In the genomic region with DNA sequence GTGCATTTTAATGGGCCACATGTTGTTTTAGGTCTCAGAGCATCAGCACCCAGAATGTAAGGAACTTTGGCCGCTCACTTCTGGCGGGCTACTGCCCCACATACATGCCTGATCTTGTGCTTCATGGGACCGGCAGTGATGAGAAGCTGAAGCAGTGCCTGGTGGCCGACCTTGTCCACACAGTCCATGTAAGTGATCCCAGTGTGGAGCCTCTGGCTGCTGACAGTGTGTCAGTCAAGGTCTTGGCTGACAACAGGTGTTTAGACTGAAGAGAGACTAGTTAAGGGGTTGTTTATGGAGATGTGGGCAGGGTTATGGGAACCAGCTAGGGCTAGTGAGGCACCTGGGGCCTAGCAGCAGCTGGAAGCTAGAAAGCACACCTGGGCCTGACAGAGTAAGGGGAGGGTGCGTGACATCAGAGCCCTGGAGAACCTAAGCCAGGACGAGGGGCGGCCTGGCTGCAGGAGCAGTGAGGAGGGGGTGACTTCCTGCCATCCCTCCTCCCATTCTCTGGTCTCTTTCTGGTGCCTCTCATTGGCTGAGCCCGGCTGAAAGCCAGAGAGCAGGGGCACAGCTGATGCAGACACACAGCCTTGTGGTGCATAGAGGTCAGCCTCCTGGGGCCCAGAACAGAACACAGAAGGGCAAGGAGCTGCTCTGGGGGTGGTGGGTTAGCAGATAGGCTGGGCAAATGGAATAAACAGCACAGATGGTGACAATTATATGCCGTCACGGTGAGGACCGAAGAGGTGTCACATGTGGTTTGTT, we compare ENCODE assay signal across 15 cellular contexts.
DNase-seq lines count a peak whose midpoint lies in the region; ATAC-seq and TF ChIP-seq lines count a peak whose summit lies in the region.
"Had no signal": no experiment of that assay in that cellular context is flagged by ENCODE, and none has a peak within 500 bp of the region (broad histone marks: within the 10 kb centered on the region; RNA-seq: fewer than 3 reads in every experiment).

No MANE protein-coding gene starts in this region.

- ATAC-seq in esophagus mucosa: peak; percentile 23
- peak; percentile 30 to 76 (median 50) for ATAC-seq in psoas muscle
- ATAC-seq in HG02970 (IDR thresholded peaks at IDR 0.05; ENCODE audit: low FRiP score, unreplicated experiment): no peak
- no peak for ATAC-seq in HG03108 (IDR thresholded peaks at IDR 0.05; ENCODE audit: unreplicated experiment)

- no peak for TF ChIP-seq CTCF in psoas muscle (IDR thresholded peaks at IDR 0.05)
- no peak for TF ChIP-seq CTCF in GM10266 (IDR thresholded peaks at IDR 0.05; ENCODE audit: control insufficient read depth, insufficient read depth, low read depth, missing control alignments)

- no peaks in the 10 kb centered on the region for H3K4me1 ChIP-seq in psoas muscle

- H3K27me3 ChIP-seq in psoas muscle (ENCODE audit: insufficient read depth in 3 of 3, low read length in 2 of 3): no peaks in the 10 kb centered on the region
- H3K27me3 ChIP-seq: SJSA1 had no signal

- intact Hi-C loops in psoas muscle (cut with DNase I): no loop called here

- no peaks in the 10 kb centered on the region for H3K9me3 ChIP-seq in psoas muscle
- H3K9me3 ChIP-seq: SJSA1 had no signal

- peaks cover 10 to 77% of the 10 kb centered on the region in 2 donors for H3K36me3 ChIP-seq in psoas muscle (ENCODE audit: insufficient read depth in 1 of 2, low read depth in 1 of 2)

- no peak overlapping the region for H3K27ac ChIP-seq in psoas muscle
- H3K27ac ChIP-seq: SJSA1 had no signal

- no peak overlapping the region for H3K4me3 ChIP-seq in psoas muscle
- H3K4me3 ChIP-seq: SJSA1 had no signal

- peak; percentile 19 for DNase-seq in NCI-H146 (lab: John Stamatoyannopoulos, UW)
- no peak for DNase-seq in NCI-H146 treated with DMSO at 0.1 percent for 48 hours (lab: John Stamatoyannopoulos, UW; ENCODE audit: unreplicated experiment)
- DNase-seq in NCI-H2107 (lab: John Stamatoyannopoulos, UW): peak; percentile 7
- DNase-seq in psoas muscle: no peak
- DNase-seq in GM10266 (ENCODE audit: extremely low spot score): no peak
- DNase-seq: activated T-cell treated with anti-CD3 and anti-CD28 coated beads, Interleukin-2, amount 50 U/mL, for 1 hour; foreskin fibroblast; kidney glomerular epithelial cell; NCI-H774; small intestine; trophoblast cell had no signal

- WGBS in psoas muscle, 3 donors: 46 to 65% (median 61%) methylated on average over 11 of the region's 11 CpGs

Comparison
In these comparisons a context has a peak if more than half of its experiments do, and no peak if none do; other contexts are left out.
1. DNase-seq: peak in NCI-H146 (single experiment) and NCI-H2107 (single experiment); none in NCI-H146 treated with DMSO at 0.1 percent for 48 hours (single experiment), psoas muscle (0 of 2) and GM10266 (single experiment).
2. ATAC-seq: peak in esophagus mucosa (single experiment) and psoas muscle (4 of 4); none in HG02970 (single experiment) and HG03108 (single experiment).